ENCODE assay signal across 10 cellular contexts in genomic region chrX:153643431-153644351, GRCh38. TPM values are rescaled to one million over a fixed set of nuclear protein-coding genes. Genes with fewer than 3 reads are reported as not detected.
DNase-seq lines count a peak whose midpoint lies in the region; ATAC-seq and TF ChIP-seq lines count a peak whose summit lies in the region.
"Had no signal": no experiment of that assay in that cellular context is flagged by ENCODE, and none has a peak within 500 bp of the region (broad histone marks: within the 10 kb centered on the region; RNA-seq: fewer than 3 reads in every experiment).

No MANE protein-coding gene starts in this region.

- H2BK5ac ChIP-seq in neuronal stem cell (ENCODE audit: low read length) = no peak overlapping the region

- intact Hi-C loops in dorsolateral prefrontal cortex (cut with DNase I) = no loop called here

- H3K4ac ChIP-seq in neuronal stem cell (ENCODE audit: low read length) = no peak overlapping the region

- no peaks in the 10 kb centered on the region for H3K9me3 ChIP-seq in neuronal stem cell (replicated peaks in 1 of 2; ENCODE audit: control insufficient read depth in 2 of 2, insufficient read depth in 1 of 2, low read depth in 1 of 2, low read length in 2 of 2)
- H3K9me3 ChIP-seq: heart left ventricle had no signal

- DNase-seq in ELR (ENCODE audit: low read depth) (peak; percentile 13), NB4 (ENCODE audit: low read depth) (peak; percentile 24), dorsolateral prefrontal cortex (peak in 4 of 10 donors; percentile 37 to 54 (median 48)), neuronal stem cell (ENCODE audit: low spot score) (no peak)
- DNase-seq: activated CD4-positive, alpha-beta T cell treated with anti-CD3 and anti-CD28 coated beads for 36 hours had no signal

- H3K27ac ChIP-seq in dorsolateral prefrontal cortex (no peak overlapping the region), neuronal stem cell (replicated peaks; ENCODE audit: low read length) (no peak overlapping the region)
- H3K27ac ChIP-seq: heart left ventricle had no signal

- peak overlapping the region; percentile 90 for H2AFZ ChIP-seq in neuronal stem cell (ENCODE audit: low read length)

- no peak overlapping the region for H3K23ac ChIP-seq in neuronal stem cell (ENCODE audit: low read depth, low read length, poor library complexity)

- no peak overlapping the region for H2BK15ac ChIP-seq in neuronal stem cell (ENCODE audit: low read length)

- no peak overlapping the region for H3K14ac ChIP-seq in neuronal stem cell (ENCODE audit: low read length)

- H3K27me3 ChIP-seq in dorsolateral prefrontal cortex (peaks cover 0 to 94% (median 43%) of the 10 kb centered on the region in 45 donors), neuronal stem cell (ENCODE audit: control insufficient read depth in 3 of 3, insufficient read depth in 3 of 3, low read depth in 1 of 3, low read length in 3 of 3) (peaks cover 7 to 89% (median 56%) of the 10 kb centered on the region in 3 experiments)

- no peak overlapping the region for H2BK12ac ChIP-seq in neuronal stem cell (ENCODE audit: low read length)

- H4K8ac ChIP-seq in neuronal stem cell (ENCODE audit: low read depth, low read length) = no peak overlapping the region

- peak overlapping the region; percentile 48 for H3K18ac ChIP-seq in neuronal stem cell (ENCODE audit: low read length)

- peaks cover 14 to 16% of the 10 kb centered on the region in 2 donors for H3K4me1 ChIP-seq in neuronal stem cell (ENCODE audit: control insufficient read depth in 2 of 2, insufficient read depth in 1 of 2, low read depth in 1 of 2, low read length in 2 of 2)

- no peak overlapping the region for H2BK120ac ChIP-seq in neuronal stem cell (ENCODE audit: low read depth, low read length)

- peak overlapping the region; percentile 54 for H3K4me2 ChIP-seq in neuronal stem cell (ENCODE audit: insufficient read depth, low read length, poor library complexity, severe bottlenecking)

- no peak overlapping the region for H2AK5ac ChIP-seq in neuronal stem cell (ENCODE audit: low read depth, low read length)

- TF ChIP-seq POLR2A in NB4 (IDR thresholded peaks at IDR 0.05; ENCODE audit: extremely low read depth, insufficient read length) = no peak

- TF ChIP-seq CTCF in NB4 (IDR thresholded peaks at IDR 0.05; ENCODE audit: low read depth, low read length) (no peak), dorsolateral prefrontal cortex (IDR thresholded peaks at IDR 0.05 in 54 of 56, conservative IDR thresholded peaks at IDR 0.05 in 2 of 56; ENCODE audit: low read depth in 1 of 56, partially characterized antibody in 56 of 56) (peak in 18 of 56 donors; percentile 7 to 38 (median 20))

- H3K79me1 ChIP-seq in neuronal stem cell (ENCODE audit: low read depth, low read length) = no peaks in the 10 kb centered on the region

- no peak overlapping the region for H4K91ac ChIP-seq in neuronal stem cell (ENCODE audit: low read depth, low read length, poor library complexity)

- no peaks in the 10 kb centered on the region for H3K36me3 ChIP-seq in neuronal stem cell (replicated peaks in 1 of 2; ENCODE audit: control insufficient read depth in 2 of 2, insufficient read depth in 2 of 2, low read length in 2 of 2)
- H3K36me3 ChIP-seq: heart left ventricle had no signal

- ATAC-seq in HG03442 (IDR thresholded peaks at IDR 0.05; ENCODE audit: unreplicated experiment) (no peak), GM18858 (IDR thresholded peaks at IDR 0.05; ENCODE audit: unreplicated experiment) (no peak), HG03469 (IDR thresholded peaks at IDR 0.05; ENCODE audit: unreplicated experiment) (no peak), HG03342 (IDR thresholded peaks at IDR 0.05; ENCODE audit: unreplicated experiment) (no peak)
- ATAC-seq: activated CD4-positive, alpha-beta T cell treated with anti-CD3 and anti-CD28 coated beads for 36 hours had no signal

- no CpG with 5 or more reads among the region's 84 CpGs for whole genome bisulfite sequencing in neuronal stem cell (ENCODE audit: extremely low coverage in 2 of 2, insufficient read length in 2 of 2, insufficient replicate concordance in 1 of 2), 2 donors

- H3K4me3 ChIP-seq in NB4 (ENCODE audit: low read depth, low read length) = no peak overlapping the region
- peak overlapping the region in 53 of 59 donors; percentile 1 to 55 (median 38) for H3K4me3 ChIP-seq in dorsolateral prefrontal cortex
- peak overlapping the region; percentile 29 to 64 for H3K4me3 ChIP-seq in neuronal stem cell (ENCODE audit: low read length in 2 of 2)

- no peak overlapping the region for H3K9ac ChIP-seq in neuronal stem cell (ENCODE audit: low read depth, low read length, poor library complexity)

RNA-seq across cellular contexts. Expression of gene DUSP9, which starts 3.3 kb away (rescaled TPM):
- 10 to 100 TPM in 2 of 120 experiments, 1 to 10 TPM in 117, under 1 TPM in 1; 0.93 to 13.7 (median 3.5) TPM for total RNA-seq in dorsolateral prefrontal cortex
- 1.5 TPM for polyA plus RNA-seq in neuronal stem cell (2013, experiment 1 of 2)
- 1.4 TPM for polyA plus RNA-seq in neuronal stem cell (2013, experiment 2 of 2)

RNA-seq across cellular contexts. Expression of gene PNCK, which starts 29.9 kb away (rescaled TPM):
- total RNA-seq in dorsolateral prefrontal cortex = 100 to 1,000 TPM in 97 of 120 experiments, 10 to 100 TPM in 23; 27.4 to 186 (median 123) TPM
- 20.3 TPM for polyA plus RNA-seq in neuronal stem cell (2013, experiment 1 of 2)
- polyA plus RNA-seq in neuronal stem cell (2013, experiment 2 of 2) = 20.9 TPM

RNA-seq across cellular contexts. Expression of gene SLC6A8, which starts 44.0 kb away (rescaled TPM):
- total RNA-seq in dorsolateral prefrontal cortex = 100 to 1,000 TPM in 116 of 120 experiments, 10 to 100 TPM in 4; 86.4 to 357 (median 144) TPM
- polyA plus RNA-seq in neuronal stem cell (2013, experiment 1 of 2) = 122 TPM
- polyA plus RNA-seq in neuronal stem cell (2013, experiment 2 of 2) = 123 TPM

RNA-seq across cellular contexts. Expression of gene CCNQ, which starts 44.8 kb away (rescaled TPM):
- total RNA-seq in dorsolateral prefrontal cortex = 10 to 100 TPM; 15.7 to 45.8 (median 28.2) TPM
- 24.9 TPM for polyA plus RNA-seq in neuronal stem cell (2013, experiment 1 of 2)
- polyA plus RNA-seq in neuronal stem cell (2013, experiment 2 of 2) = 25.1 TPM
